17 cellular contexts compared by ENCODE assay signal in genomic region chr13:51742611-51743010, GRCh38.
DNase-seq lines count a peak whose midpoint lies in the region; ATAC-seq and TF ChIP-seq lines count a peak whose summit lies in the region.
"Had no signal": no experiment of that assay in that cellular context is flagged by ENCODE, and none has a peak within 500 bp of the region (broad histone marks: within the 10 kb centered on the region; RNA-seq: fewer than 3 reads in every experiment).

No MANE protein-coding gene starts in this region.

- H3K9me3 ChIP-seq in esophagus muscularis mucosa, result peaks cover 0 to 3% (median 1%) of the 10 kb centered on the region in 4 donors
- no peaks in the 10 kb centered on the region for H3K9me3 ChIP-seq in liver (ENCODE audit: control insufficient read depth in 4 of 4, low read length in 3 of 4)
- H3K9me3 ChIP-seq in subcutaneous abdominal adipose tissue (ENCODE audit: control insufficient read depth in 5 of 5, low read length in 5 of 5), result peaks cover 0 to 1% (median 0%) of the 10 kb centered on the region in 5 donors
- peaks cover 1% of the 10 kb centered on the region for H3K9me3 ChIP-seq in lower lobe of right lung
- H3K9me3 ChIP-seq in PC-3 (ENCODE audit: low read length), result 0 out of 2 replicates have a peak, but pooled peaks cover 1% of the 10 kb centered on the region
- H3K9me3 ChIP-seq: HAP-1 had no signal

- TF ChIP-seq RAD21 in liver (IDR thresholded peaks at IDR 0.05), result peak in 1 of 2 donors; percentile 27

- no peak for TF ChIP-seq POLR2A in esophagus muscularis mucosa (IDR thresholded peaks at IDR 0.05; ENCODE audit: low read depth)

- no peak for ATAC-seq in lower lobe of right lung
- ATAC-seq in Right ventricle myocardium inferior, result no peak
- no peak for ATAC-seq in PC-3
- ATAC-seq: GM23338 had no signal

- WGBS in esophagus muscularis mucosa, result 93% methylated on average over 2 of the region's 2 CpGs
- 98% methylated on average over 2 of the region's 2 CpGs for WGBS in liver

- DNase-seq in esophagus muscularis mucosa (ENCODE audit: extremely low spot score), result peak; percentile 31
- DNase-seq in lower lobe of right lung, result no peak
- no peak for DNase-seq in Right ventricle myocardium inferior (ENCODE audit: missing footprints)
- DNase-seq in head of caudate nucleus, result no peak
- DNase-seq in PC-3, result no peak
- DNase-seq: C1 segment of cervical spinal cord; Calu3; CD4-positive, alpha-beta memory T cell; COR-L47; DMS53; DMS79 treated with DMSO at 0.1 percent for 48 hours; GF-D8; HFFc6 had no signal

- H3K4me3 ChIP-seq in esophagus muscularis mucosa, result no peak overlapping the region
- no peak overlapping the region for H3K4me3 ChIP-seq in liver (ENCODE audit: low read depth in 1 of 3, low read length in 3 of 3)
- H3K4me3 ChIP-seq in subcutaneous abdominal adipose tissue (ENCODE audit: low read depth in 1 of 5, low read length in 5 of 5), result no peak overlapping the region
- no peak overlapping the region for H3K4me3 ChIP-seq in lower lobe of right lung
- H3K4me3 ChIP-seq in PC-3 (ENCODE audit: low read length), result no peak overlapping the region
- H3K4me3 ChIP-seq: GM23338, HAP-1 had no signal

- H3K4me1 ChIP-seq in esophagus muscularis mucosa (peaks cover 0 to 24% (median 14%) of the 10 kb centered on the region in 4 donors), liver (ENCODE audit: control insufficient read depth in 4 of 4, insufficient read depth in 4 of 4, low read length in 3 of 4) (peaks cover 3 to 9% (median 8%) of the 10 kb centered on the region in 4 donors), subcutaneous abdominal adipose tissue (ENCODE audit: control insufficient read depth in 5 of 5, insufficient read depth in 5 of 5, low read length in 5 of 5) (peaks cover 0 to 43% (median 30%) of the 10 kb centered on the region in 5 donors), lower lobe of right lung (no peaks in the 10 kb centered on the region), PC-3 (ENCODE audit: insufficient read depth, low read length) (no peaks in the 10 kb centered on the region)
- H3K4me1 ChIP-seq: HAP-1 had no signal

- no peaks in the 10 kb centered on the region for H3F3A ChIP-seq in PC-3 (ENCODE audit: low read length, unreplicated experiment)

- no peaks in the 10 kb centered on the region for H3K9me2 ChIP-seq in PC-3 (replicated peaks; ENCODE audit: low read length)

- H3K9ac ChIP-seq in liver (ENCODE audit: low read depth in 1 of 2, low read length in 2 of 2) (no peak overlapping the region), subcutaneous abdominal adipose tissue (ENCODE audit: low read length in 5 of 5) (peak overlapping the region in 1 of 5 donors; percentile 74), PC-3 (ENCODE audit: low read length) (no peak overlapping the region)

- H3K36me3 ChIP-seq in esophagus muscularis mucosa, result peaks cover 0 to 35% (median 3%) of the 10 kb centered on the region in 4 donors
- peaks cover 0 to 2% (median 0%) of the 10 kb centered on the region in 4 donors for H3K36me3 ChIP-seq in liver (ENCODE audit: control insufficient read depth in 4 of 4, insufficient read depth in 3 of 4, low read depth in 1 of 4, low read length in 3 of 4)
- H3K36me3 ChIP-seq in subcutaneous abdominal adipose tissue (ENCODE audit: control insufficient read depth in 5 of 5, insufficient read depth in 5 of 5, low read length in 5 of 5), result peaks cover 0 to 32% (median 2%) of the 10 kb centered on the region in 5 donors
- peaks cover 27% of the 10 kb centered on the region for H3K36me3 ChIP-seq in lower lobe of right lung
- H3K36me3 ChIP-seq in PC-3 (ENCODE audit: low read depth, low read length), result peaks cover 15% of the 10 kb centered on the region

- no peak overlapping the region for H2AFZ ChIP-seq in PC-3 (ENCODE audit: low read length)
- H2AFZ ChIP-seq: GM23338 had no signal

- no peak overlapping the region for H3K27ac ChIP-seq in esophagus muscularis mucosa (replicated peaks in 1 of 4)
- no peak overlapping the region for H3K27ac ChIP-seq in liver (ENCODE audit: low read depth in 1 of 2, low read length in 2 of 2)
- peak overlapping the region; percentile 84 for H3K27ac ChIP-seq in subcutaneous abdominal adipose tissue (ENCODE audit: low read depth, low read length)
- H3K27ac ChIP-seq in lower lobe of right lung, result no peak overlapping the region
- no peak overlapping the region for H3K27ac ChIP-seq in PC-3 (ENCODE audit: low read length)

- no peaks in the 10 kb centered on the region for H3K79me2 ChIP-seq in PC-3 (ENCODE audit: low read length)

- no peak for TF ChIP-seq CTCF in esophagus muscularis mucosa (IDR thresholded peaks at IDR 0.05)
- no peak for TF ChIP-seq CTCF in liver (IDR thresholded peaks at IDR 0.05; ENCODE audit: low read depth, low read length, missing input control)
- TF ChIP-seq CTCF in lower lobe of right lung (IDR thresholded peaks at IDR 0.05), result no peak
- no peak for TF ChIP-seq CTCF in PC-3 (conservative IDR thresholded peaks at IDR 0.05; ENCODE audit: low read depth, low read length)

- H3K27me3 ChIP-seq in esophagus muscularis mucosa, result no peaks in the 10 kb centered on the region
- H3K27me3 ChIP-seq in liver (ENCODE audit: control insufficient read depth in 4 of 4, insufficient read depth in 4 of 4, low read length in 3 of 4), result no peaks in the 10 kb centered on the region
- no peaks in the 10 kb centered on the region for H3K27me3 ChIP-seq in subcutaneous abdominal adipose tissue (ENCODE audit: control insufficient read depth in 5 of 5, insufficient read depth in 4 of 5, low read length in 5 of 5)
- H3K27me3 ChIP-seq in lower lobe of right lung (ENCODE audit: low read depth), result no peaks in the 10 kb centered on the region
- H3K27me3 ChIP-seq in PC-3 (ENCODE audit: low read length), result no peaks in the 10 kb centered on the region

- CTCF ChIA-PET in PC-3 (lab: Charles Lee), result no interaction called here

- intact Hi-C loops in esophagus muscularis mucosa (cut with DNase I), result no loop called here
- intact Hi-C loops in lower lobe of right lung (cut with DNase I), result no loop called here
- intact Hi-C loops in Right ventricle myocardium inferior (cut with DNase I), result no loop called here
- intact Hi-C loops in head of caudate nucleus (cut with DNase I), result no loop called here
- intact Hi-C loops in PC-3 (cut with micrococcal nuclease), result no loop called here

- no peak overlapping the region for H3K4me2 ChIP-seq in PC-3 (ENCODE audit: low read length)
- H3K4me2 ChIP-seq: GM23338 had no signal

- no TSS peak for BruUV-seq in PC-3 (replicated peaks; lab: Mats Ljungman, UMichigan)

- POLR2A ChIA-PET in PC-3 (lab: Charles Lee; ENCODE audit: unreplicated experiment), result no interaction called here

- H4K20me1 ChIP-seq in PC-3 (ENCODE audit: low read length), result no peaks in the 10 kb centered on the region

- TF ChIP-seq EP300 in esophagus muscularis mucosa (IDR thresholded peaks at IDR 0.05), result no peak

TF ChIP-seq in liver, 16 proteins besides CTCF, POLR2A, EP300 and RAD21:
- TF ChIP-seq HNF4A (conservative IDR thresholded peaks at IDR 0.05) (peak; percentile 53 to 59), HNF4G (IDR thresholded peaks at IDR 0.05) (peak; percentile 23), RXRA (IDR thresholded peaks at IDR 0.05) (peak; percentile 26 to 32), GABPA (IDR thresholded peaks at IDR 0.05 in 1 of 2, conservative IDR thresholded peaks at IDR 0.05 in 1 of 2) (no peak)
TF ChIP-seq in liver: peak in this region for 3.
